ENCODE assay signal across 19 cellular contexts in genomic region chr10:60735244-60735643, GRCh38. TPM values are rescaled to one million over a fixed set of nuclear protein-coding genes. Genes with fewer than 3 reads are reported as not detected.
DNase-seq lines count a peak whose midpoint lies in the region; FAIRE-seq and TF ChIP-seq lines count a peak whose summit lies in the region.
"Had no signal": no experiment of that assay in that cellular context is flagged by ENCODE, and none has a peak within 500 bp of the region (broad histone marks: within the 10 kb centered on the region; RNA-seq: fewer than 3 reads in every experiment).

No MANE protein-coding gene starts in this region.

- in situ Hi-C loops in GM13977 (cut with MboI; ENCODE audit: low pct_unique_long_range_greater_than_20kb, low sequenced_read_pairs, unreplicated experiment), result no loop called here

- WGBS in prostate gland, result 47% methylated on average over 2 of the region's 2 CpGs
- 26 to 74% (median 45%) methylated on average over 2 of the region's 2 CpGs for WGBS in small intestine, 3 donors

- H3K27me3 ChIP-seq in colonic mucosa (no peaks in the 10 kb centered on the region), prostate gland (replicated peaks; ENCODE audit: insufficient read depth) (no peaks in the 10 kb centered on the region), small intestine (ENCODE audit: control insufficient read depth in 2 of 2, insufficient read depth in 2 of 2, low read length in 2 of 2) (no peaks in the 10 kb centered on the region)
- H3K27me3 ChIP-seq: vagina had no signal

- TF ChIP-seq POLR2A in prostate gland (IDR thresholded peaks at IDR 0.05), result no peak

- H3K4me1 ChIP-seq in colonic mucosa (no peaks in the 10 kb centered on the region), prostate gland (replicated peaks) (no peaks in the 10 kb centered on the region), small intestine (ENCODE audit: control insufficient read depth in 2 of 2, insufficient read depth in 1 of 2, low read depth in 1 of 2, low read length in 1 of 2) (peaks cover 4% of the 10 kb centered on the region in 2 donors)

- H3K9me3 ChIP-seq in colonic mucosa (no peaks in the 10 kb centered on the region), prostate gland (no peaks in the 10 kb centered on the region), small intestine (ENCODE audit: control insufficient read depth, low read depth) (no peaks in the 10 kb centered on the region)
- H3K9me3 ChIP-seq: heart right ventricle, vagina had no signal

- FAIRE-seq in small intestine (lab: Jason Lieb, UNC), result no peak
- FAIRE-seq: G401.6 had no signal

- intact Hi-C loops in colonic mucosa (cut with DNase I), result no loop called here
- intact Hi-C loops in prostate gland (cut with DNase I), result no loop called here

- DNase-seq in NCI-H1417 (lab: John Stamatoyannopoulos, UW), result peak in 2 of 3 experiments; percentile 16 to 37
- DNase-seq in NCI-H1417 treated with DMSO at 0.1 percent for 48 hours (lab: John Stamatoyannopoulos, UW), result no peak
- DNase-seq in NCI-H146 treated with DMSO at 0.1 percent for 48 hours (lab: John Stamatoyannopoulos, UW; ENCODE audit: unreplicated experiment), result peak; percentile 64
- peak; percentile 65 for DNase-seq in colonic mucosa
- DNase-seq in prostate gland (ENCODE audit: low spot score), result peak; percentile 93
- no peak for DNase-seq in GM13977 (ENCODE audit: low spot score)
- DNase-seq in small intestine, result no peak
- DNase-seq in stimulated activated CD4-positive, alpha-beta T cell treated with anti-CD3 and anti-CD28 coated beads, Interleukin-1b, Interleukin-23, amount 100 ng/mL, for 48 hours, result no peak
- DNase-seq: activated B cell treated with CpG ODN at 0.5 μM for 24 hours; activated CD4-positive, alpha-beta memory T cell treated with anti-CD3 and anti-CD28 coated beads for 36 hours; activated effector memory CD4-positive, alpha-beta T cell treated with anti-CD3 and anti-CD28 coated beads, Interleukin-2, amount 50 U/mL, for 16 hours; HCEC 1CT; heart right ventricle; NCI-H1436 treated with DMSO at 0.1 percent for 48 hours; NCI-H446; stimulated activated CD4-positive, alpha-beta T cell treated with anti-CD3 and anti-CD28 coated beads, Interleukin-12 subunit alpha, Interleukin-12 subunit beta, amount 100 ng/mL, for 4 hours had no signal

- H3K36me3 ChIP-seq in colonic mucosa (no peaks in the 10 kb centered on the region), prostate gland (no peaks in the 10 kb centered on the region), small intestine (ENCODE audit: control insufficient read depth in 2 of 2, insufficient read depth in 2 of 2, low read length in 2 of 2) (no peaks in the 10 kb centered on the region)
- H3K36me3 ChIP-seq: heart right ventricle, vagina had no signal

- H3K4me3 ChIP-seq in colonic mucosa, result no peak overlapping the region
- H3K4me3 ChIP-seq in prostate gland, result no peak overlapping the region
- H3K4me3 ChIP-seq in small intestine (ENCODE audit: low read depth in 1 of 2, low read length in 2 of 2), result no peak overlapping the region
- H3K4me3 ChIP-seq: coronary artery, heart right ventricle, vagina had no signal

- no peak overlapping the region for H3K27ac ChIP-seq in colonic mucosa
- H3K27ac ChIP-seq in prostate gland, result no peak overlapping the region
- no peak overlapping the region for H3K27ac ChIP-seq in small intestine (ENCODE audit: low read depth in 1 of 2, low read length in 1 of 2)
- H3K27ac ChIP-seq: coronary artery, heart right ventricle, vagina had no signal

- H3K9ac ChIP-seq in colonic mucosa (ENCODE audit: low read depth in 2 of 2, low read length in 2 of 2), result no peak overlapping the region

- no peak for TF ChIP-seq CTCF in colonic mucosa (IDR thresholded peaks at IDR 0.05)
- TF ChIP-seq CTCF in prostate gland (IDR thresholded peaks at IDR 0.05), result no peak
- TF ChIP-seq CTCF in GM13977 (IDR thresholded peaks at IDR 0.05; ENCODE audit: extremely low read depth, insufficient read depth, missing control alignments), result no peak

RNA-seq across cellular contexts. Expression of gene CDK1, which starts 43.0 kb away (rescaled TPM):
- total RNA-seq in colonic mucosa (10 to 100 TPM; 16.5 to 53.8 TPM), prostate gland (1 to 10 TPM; 5.3 to 5.7 TPM)
- polyA plus RNA-seq in small intestine, result 10 to 100 TPM in 1 of 3 donors, 1 to 10 TPM in 2; 2.7 to 31.3 (median 6.3) TPM

Comparison
In these comparisons a context has a peak if more than half of its experiments do, and no peak if none do; other contexts are left out.
1. DNase-seq: peak in NCI-H1417 (2 of 3), NCI-H146 treated with DMSO at 0.1 percent for 48 hours (single experiment), colonic mucosa (single experiment) and prostate gland (single experiment); none in NCI-H1417 treated with DMSO at 0.1 percent for 48 hours (single experiment), GM13977 (single experiment), small intestine (single experiment) and stimulated activated CD4-positive, alpha-beta T cell treated with anti-CD3 and anti-CD28 coated beads, Interleukin-1b, Interleukin-23, amount 100 ng/mL, for 48 hours (single experiment).